1 cellular context compared by ENCODE assay signal in the genomic region with DNA sequence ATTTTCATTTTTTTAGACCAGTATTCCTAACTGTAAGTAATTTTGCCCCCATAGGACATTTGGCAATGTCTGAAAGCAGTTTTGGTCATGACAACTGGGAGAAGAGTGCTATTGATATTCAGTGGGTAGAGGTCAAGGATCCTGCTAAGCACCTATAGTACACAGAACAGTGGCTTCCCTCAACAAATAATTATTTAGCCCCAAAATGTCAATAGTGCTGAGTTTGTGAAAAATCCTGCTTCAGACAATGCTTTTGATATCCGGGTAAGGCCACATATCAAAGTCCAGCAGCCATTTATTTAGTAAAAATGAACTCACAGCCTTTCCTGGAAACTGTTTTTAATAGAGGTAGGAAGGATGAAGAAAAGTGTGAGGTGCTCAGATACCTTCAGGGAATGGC.
TF ChIP-seq lines count a peak whose summit lies in the region.

No MANE protein-coding gene starts in this region.

TF ChIP-seq in HepG2, 621 proteins besides CTCF, POLR2A, EP300 and RAD21 (continued from another document and continues in another):
- TF ChIP-seq, protein P1, sequence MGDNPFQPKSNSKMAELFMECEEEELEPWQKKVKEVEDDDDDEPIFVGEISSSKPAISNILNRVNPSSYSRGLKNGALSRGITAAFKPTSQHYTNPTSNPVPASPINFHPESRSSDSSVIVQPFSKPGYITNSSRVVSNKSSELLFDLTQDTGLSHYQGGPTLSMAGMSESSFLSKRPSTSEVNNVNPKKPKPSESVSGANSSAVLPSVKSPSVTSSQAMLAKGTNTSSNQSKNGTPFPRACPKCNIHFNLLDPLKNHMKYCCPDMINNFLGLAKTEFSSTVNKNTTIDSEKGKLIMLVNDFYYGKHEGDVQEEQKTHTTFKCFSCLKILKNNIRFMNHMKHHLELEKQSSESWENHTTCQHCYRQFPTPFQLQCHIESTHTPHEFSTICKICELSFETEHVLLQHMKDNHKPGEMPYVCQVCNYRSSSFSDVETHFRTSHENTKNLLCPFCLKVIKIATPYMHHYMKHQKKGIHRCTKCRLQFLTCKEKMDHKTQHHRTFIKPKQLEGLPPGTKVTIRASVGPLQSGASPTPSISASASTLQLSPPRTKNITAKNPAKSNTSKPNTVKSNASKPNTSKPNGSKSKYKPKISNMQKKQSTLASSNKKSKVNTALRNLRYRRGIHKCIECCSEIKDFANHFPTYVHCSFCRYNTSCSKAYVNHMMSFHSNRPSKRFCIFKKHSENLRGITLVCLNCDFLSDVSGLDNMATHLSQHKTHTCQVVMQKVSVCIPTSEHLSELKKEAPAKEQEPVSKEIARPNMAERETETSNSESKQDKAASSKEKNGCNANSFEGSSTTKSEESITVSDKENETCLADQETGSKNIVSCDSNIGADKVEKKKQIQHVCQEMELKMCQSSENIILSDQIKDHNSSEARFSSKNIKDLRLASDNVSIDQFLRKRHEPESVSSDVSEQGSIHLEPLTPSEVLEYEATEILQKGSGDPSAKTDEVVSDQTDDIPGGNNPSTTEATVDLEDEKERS (CRISPR knock-in tag; IDR thresholded peaks at IDR 0.05), result no peak
- no peak for TF ChIP-seq HNRNPL (IDR thresholded peaks at IDR 0.05; ENCODE audit: low read depth, low read length)
- no peak for TF ChIP-seq ZNF367 (CRISPR knock-in tag; IDR thresholded peaks at IDR 0.05; ENCODE audit: borderline replicate concordance)
- TF ChIP-seq, protein P2, sequence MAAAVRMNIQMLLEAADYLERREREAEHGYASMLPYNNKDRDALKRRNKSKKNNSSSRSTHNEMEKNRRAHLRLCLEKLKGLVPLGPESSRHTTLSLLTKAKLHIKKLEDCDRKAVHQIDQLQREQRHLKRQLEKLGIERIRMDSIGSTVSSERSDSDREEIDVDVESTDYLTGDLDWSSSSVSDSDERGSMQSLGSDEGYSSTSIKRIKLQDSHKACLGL (CRISPR knock-in tag; IDR thresholded peaks at IDR 0.05), result no peak
- peak; percentile 38; the same call in 1 of the 2 replicates for TF ChIP-seq ONECUT2 (CRISPR knock-in tag; IDR thresholded peaks at IDR 0.05)
- peak; percentile 34; the same call in 1 of the 2 replicates for TF ChIP-seq ZNF629 (CRISPR knock-in tag; conservative IDR thresholded peaks at IDR 0.05)
- TF ChIP-seq ZNF605 (CRISPR knock-in tag; IDR thresholded peaks at IDR 0.05), result no peak
- TF ChIP-seq NFYC (CRISPR knock-in tag; IDR thresholded peaks at IDR 0.05), result no peak
- peak; percentile 78 for TF ChIP-seq BCL6 (CRISPR knock-in tag; IDR thresholded peaks at IDR 0.05)
- TF ChIP-seq, protein P3, sequence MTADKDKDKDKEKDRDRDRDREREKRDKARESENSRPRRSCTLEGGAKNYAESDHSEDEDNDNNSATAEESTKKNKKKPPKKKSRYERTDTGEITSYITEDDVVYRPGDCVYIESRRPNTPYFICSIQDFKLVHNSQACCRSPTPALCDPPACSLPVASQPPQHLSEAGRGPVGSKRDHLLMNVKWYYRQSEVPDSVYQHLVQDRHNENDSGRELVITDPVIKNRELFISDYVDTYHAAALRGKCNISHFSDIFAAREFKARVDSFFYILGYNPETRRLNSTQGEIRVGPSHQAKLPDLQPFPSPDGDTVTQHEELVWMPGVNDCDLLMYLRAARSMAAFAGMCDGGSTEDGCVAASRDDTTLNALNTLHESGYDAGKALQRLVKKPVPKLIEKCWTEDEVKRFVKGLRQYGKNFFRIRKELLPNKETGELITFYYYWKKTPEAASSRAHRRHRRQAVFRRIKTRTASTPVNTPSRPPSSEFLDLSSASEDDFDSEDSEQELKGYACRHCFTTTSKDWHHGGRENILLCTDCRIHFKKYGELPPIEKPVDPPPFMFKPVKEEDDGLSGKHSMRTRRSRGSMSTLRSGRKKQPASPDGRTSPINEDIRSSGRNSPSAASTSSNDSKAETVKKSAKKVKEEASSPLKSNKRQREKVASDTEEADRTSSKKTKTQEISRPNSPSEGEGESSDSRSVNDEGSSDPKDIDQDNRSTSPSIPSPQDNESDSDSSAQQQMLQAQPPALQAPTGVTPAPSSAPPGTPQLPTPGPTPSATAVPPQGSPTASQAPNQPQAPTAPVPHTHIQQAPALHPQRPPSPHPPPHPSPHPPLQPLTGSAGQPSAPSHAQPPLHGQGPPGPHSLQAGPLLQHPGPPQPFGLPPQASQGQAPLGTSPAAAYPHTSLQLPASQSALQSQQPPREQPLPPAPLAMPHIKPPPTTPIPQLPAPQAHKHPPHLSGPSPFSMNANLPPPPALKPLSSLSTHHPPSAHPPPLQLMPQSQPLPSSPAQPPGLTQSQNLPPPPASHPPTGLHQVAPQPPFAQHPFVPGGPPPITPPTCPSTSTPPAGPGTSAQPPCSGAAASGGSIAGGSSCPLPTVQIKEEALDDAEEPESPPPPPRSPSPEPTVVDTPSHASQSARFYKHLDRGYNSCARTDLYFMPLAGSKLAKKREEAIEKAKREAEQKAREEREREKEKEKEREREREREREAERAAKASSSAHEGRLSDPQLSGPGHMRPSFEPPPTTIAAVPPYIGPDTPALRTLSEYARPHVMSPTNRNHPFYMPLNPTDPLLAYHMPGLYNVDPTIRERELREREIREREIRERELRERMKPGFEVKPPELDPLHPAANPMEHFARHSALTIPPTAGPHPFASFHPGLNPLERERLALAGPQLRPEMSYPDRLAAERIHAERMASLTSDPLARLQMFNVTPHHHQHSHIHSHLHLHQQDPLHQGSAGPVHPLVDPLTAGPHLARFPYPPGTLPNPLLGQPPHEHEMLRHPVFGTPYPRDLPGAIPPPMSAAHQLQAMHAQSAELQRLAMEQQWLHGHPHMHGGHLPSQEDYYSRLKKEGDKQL (CRISPR knock-in tag; IDR thresholded peaks at IDR 0.05; ENCODE audit: low read depth), result no peak
- TF ChIP-seq ZNF235 (CRISPR knock-in tag; IDR thresholded peaks at IDR 0.05; ENCODE audit: borderline replicate concordance), result no peak
- TF ChIP-seq BHLHE40 (IDR thresholded peaks at IDR 0.05; ENCODE audit: low read length), result no peak
- TF ChIP-seq, protein P4, sequence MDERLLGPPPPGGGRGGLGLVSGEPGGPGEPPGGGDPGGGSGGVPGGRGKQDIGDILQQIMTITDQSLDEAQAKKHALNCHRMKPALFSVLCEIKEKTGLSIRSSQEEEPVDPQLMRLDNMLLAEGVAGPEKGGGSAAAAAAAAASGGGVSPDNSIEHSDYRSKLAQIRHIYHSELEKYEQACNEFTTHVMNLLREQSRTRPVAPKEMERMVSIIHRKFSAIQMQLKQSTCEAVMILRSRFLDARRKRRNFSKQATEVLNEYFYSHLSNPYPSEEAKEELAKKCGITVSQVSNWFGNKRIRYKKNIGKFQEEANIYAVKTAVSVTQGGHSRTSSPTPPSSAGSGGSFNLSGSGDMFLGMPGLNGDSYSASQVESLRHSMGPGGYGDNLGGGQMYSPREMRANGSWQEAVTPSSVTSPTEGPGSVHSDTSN (CRISPR knock-in tag; IDR thresholded peaks at IDR 0.05), result no peak
- TF ChIP-seq EZH2 (conservative IDR thresholded peaks at IDR 0.05; ENCODE audit: low read depth, low read length), result no peak
- TF ChIP-seq, protein P5, sequence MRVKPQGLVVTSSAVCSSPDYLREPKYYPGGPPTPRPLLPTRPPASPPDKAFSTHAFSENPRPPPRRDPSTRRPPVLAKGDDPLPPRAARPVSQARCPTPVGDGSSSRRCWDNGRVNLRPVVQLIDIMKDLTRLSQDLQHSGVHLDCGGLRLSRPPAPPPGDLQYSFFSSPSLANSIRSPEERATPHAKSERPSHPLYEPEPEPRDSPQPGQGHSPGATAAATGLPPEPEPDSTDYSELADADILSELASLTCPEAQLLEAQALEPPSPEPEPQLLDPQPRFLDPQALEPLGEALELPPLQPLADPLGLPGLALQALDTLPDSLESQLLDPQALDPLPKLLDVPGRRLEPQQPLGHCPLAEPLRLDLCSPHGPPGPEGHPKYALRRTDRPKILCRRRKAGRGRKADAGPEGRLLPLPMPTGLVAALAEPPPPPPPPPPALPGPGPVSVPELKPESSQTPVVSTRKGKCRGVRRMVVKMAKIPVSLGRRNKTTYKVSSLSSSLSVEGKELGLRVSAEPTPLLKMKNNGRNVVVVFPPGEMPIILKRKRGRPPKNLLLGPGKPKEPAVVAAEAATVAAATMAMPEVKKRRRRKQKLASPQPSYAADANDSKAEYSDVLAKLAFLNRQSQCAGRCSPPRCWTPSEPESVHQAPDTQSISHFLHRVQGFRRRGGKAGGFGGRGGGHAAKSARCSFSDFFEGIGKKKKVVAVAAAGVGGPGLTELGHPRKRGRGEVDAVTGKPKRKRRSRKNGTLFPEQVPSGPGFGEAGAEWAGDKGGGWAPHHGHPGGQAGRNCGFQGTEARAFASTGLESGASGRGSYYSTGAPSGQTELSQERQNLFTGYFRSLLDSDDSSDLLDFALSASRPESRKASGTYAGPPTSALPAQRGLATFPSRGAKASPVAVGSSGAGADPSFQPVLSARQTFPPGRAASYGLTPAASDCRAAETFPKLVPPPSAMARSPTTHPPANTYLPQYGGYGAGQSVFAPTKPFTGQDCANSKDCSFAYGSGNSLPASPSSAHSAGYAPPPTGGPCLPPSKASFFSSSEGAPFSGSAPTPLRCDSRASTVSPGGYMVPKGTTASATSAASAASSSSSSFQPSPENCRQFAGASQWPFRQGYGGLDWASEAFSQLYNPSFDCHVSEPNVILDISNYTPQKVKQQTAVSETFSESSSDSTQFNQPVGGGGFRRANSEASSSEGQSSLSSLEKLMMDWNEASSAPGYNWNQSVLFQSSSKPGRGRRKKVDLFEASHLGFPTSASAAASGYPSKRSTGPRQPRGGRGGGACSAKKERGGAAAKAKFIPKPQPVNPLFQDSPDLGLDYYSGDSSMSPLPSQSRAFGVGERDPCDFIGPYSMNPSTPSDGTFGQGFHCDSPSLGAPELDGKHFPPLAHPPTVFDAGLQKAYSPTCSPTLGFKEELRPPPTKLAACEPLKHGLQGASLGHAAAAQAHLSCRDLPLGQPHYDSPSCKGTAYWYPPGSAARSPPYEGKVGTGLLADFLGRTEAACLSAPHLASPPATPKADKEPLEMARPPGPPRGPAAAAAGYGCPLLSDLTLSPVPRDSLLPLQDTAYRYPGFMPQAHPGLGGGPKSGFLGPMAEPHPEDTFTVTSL (CRISPR knock-in tag; IDR thresholded peaks at IDR 0.05; ENCODE audit: borderline replicate concordance), result peak; percentile 82; the same call in 1 of the 2 replicates
- TF ChIP-seq ZNF550 (CRISPR knock-in tag; IDR thresholded peaks at IDR 0.05; ENCODE audit: borderline replicate concordance), result no peak
- no peak for TF ChIP-seq ZNF577 (CRISPR knock-in tag; IDR thresholded peaks at IDR 0.05; ENCODE audit: borderline replicate concordance, low read depth)
- TF ChIP-seq, protein P6, sequence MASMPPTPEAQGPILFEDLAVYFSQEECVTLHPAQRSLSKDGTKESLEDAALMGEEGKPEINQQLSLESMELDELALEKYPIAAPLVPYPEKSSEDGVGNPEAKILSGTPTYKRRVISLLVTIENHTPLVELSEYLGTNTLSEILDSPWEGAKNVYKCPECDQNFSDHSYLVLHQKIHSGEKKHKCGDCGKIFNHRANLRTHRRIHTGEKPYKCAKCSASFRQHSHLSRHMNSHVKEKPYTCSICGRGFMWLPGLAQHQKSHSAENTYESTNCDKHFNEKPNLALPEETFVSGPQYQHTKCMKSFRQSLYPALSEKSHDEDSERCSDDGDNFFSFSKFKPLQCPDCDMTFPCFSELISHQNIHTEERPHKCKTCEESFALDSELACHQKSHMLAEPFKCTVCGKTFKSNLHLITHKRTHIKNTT (CRISPR knock-in tag; IDR thresholded peaks at IDR 0.05), result no peak
- TF ChIP-seq HNF4A (CRISPR knock-in tag; IDR thresholded peaks at IDR 0.05), result peak; percentile 57
- no peak for TF ChIP-seq ZNF160 (CRISPR knock-in tag; IDR thresholded peaks at IDR 0.05)
- TF ChIP-seq ZNF747 (CRISPR knock-in tag; IDR thresholded peaks at IDR 0.05; ENCODE audit: borderline replicate concordance), result no peak
- TF ChIP-seq SOX6 (IDR thresholded peaks at IDR 0.05), result no peak
- TF ChIP-seq SOX6 (CRISPR knock-in tag; IDR thresholded peaks at IDR 0.05), result peak; percentile 90
- TF ChIP-seq, protein P7, sequence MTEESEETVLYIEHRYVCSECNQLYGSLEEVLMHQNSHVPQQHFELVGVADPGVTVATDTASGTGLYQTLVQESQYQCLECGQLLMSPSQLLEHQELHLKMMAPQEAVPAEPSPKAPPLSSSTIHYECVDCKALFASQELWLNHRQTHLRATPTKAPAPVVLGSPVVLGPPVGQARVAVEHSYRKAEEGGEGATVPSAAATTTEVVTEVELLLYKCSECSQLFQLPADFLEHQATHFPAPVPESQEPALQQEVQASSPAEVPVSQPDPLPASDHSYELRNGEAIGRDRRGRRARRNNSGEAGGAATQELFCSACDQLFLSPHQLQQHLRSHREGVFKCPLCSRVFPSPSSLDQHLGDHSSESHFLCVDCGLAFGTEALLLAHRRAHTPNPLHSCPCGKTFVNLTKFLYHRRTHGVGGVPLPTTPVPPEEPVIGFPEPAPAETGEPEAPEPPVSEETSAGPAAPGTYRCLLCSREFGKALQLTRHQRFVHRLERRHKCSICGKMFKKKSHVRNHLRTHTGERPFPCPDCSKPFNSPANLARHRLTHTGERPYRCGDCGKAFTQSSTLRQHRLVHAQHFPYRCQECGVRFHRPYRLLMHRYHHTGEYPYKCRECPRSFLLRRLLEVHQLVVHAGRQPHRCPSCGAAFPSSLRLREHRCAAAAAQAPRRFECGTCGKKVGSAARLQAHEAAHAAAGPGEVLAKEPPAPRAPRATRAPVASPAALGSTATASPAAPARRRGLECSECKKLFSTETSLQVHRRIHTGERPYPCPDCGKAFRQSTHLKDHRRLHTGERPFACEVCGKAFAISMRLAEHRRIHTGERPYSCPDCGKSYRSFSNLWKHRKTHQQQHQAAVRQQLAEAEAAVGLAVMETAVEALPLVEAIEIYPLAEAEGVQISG (CRISPR knock-in tag; IDR thresholded peaks at IDR 0.05), result no peak
- peak; percentile 56; the same call in 1 of the 2 replicates for TF ChIP-seq NCOA2 (CRISPR knock-in tag; IDR thresholded peaks at IDR 0.05)
- no peak for TF ChIP-seq NCOA5 (CRISPR knock-in tag; IDR thresholded peaks at IDR 0.05)
- TF ChIP-seq ZNF331 (CRISPR knock-in tag; IDR thresholded peaks at IDR 0.05), result no peak
- no peak for TF ChIP-seq SIX1 (CRISPR knock-in tag; IDR thresholded peaks at IDR 0.05; ENCODE audit: borderline replicate concordance)
- no peak for TF ChIP-seq KAT8 (CRISPR knock-in tag; IDR thresholded peaks at IDR 0.05)
- no peak for TF ChIP-seq ZKSCAN8 (CRISPR knock-in tag; IDR thresholded peaks at IDR 0.05; ENCODE audit: borderline replicate concordance)
- TF ChIP-seq IRX3 (CRISPR knock-in tag; IDR thresholded peaks at IDR 0.05; ENCODE audit: borderline replicate concordance, low read depth), result no peak
- TF ChIP-seq, protein P8, sequence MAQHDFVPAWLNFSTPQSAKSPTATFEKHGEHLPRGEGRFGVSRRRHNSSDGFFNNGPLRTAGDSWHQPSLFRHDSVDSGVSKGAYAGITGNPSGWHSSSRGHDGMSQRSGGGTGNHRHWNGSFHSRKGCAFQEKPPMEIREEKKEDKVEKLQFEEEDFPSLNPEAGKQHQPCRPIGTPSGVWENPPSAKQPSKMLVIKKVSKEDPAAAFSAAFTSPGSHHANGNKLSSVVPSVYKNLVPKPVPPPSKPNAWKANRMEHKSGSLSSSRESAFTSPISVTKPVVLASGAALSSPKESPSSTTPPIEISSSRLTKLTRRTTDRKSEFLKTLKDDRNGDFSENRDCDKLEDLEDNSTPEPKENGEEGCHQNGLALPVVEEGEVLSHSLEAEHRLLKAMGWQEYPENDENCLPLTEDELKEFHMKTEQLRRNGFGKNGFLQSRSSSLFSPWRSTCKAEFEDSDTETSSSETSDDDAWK (CRISPR knock-in tag; IDR thresholded peaks at IDR 0.05), result no peak
- TF ChIP-seq PPARG (CRISPR knock-in tag; conservative IDR thresholded peaks at IDR 0.05), result peak; percentile 82
- no peak for TF ChIP-seq KLF15 (CRISPR knock-in tag; IDR thresholded peaks at IDR 0.05; ENCODE audit: borderline replicate concordance)
- no peak for TF ChIP-seq TEAD2 (CRISPR knock-in tag; IDR thresholded peaks at IDR 0.05)
- TF ChIP-seq SALL1 (CRISPR knock-in tag; IDR thresholded peaks at IDR 0.05), result peak; percentile 47; the same call in 1 of the 2 replicates
